ENCODE assay signal across 1 cellular context in genomic region chr5:109485030-109485429, GRCh38.
TF ChIP-seq lines count a peak whose summit lies in the region.

No MANE protein-coding gene starts in this region.

TF ChIP-seq in HepG2, 621 proteins besides CTCF, POLR2A, EP300 and RAD21 (continued from another document and continues in another):
- TF ChIP-seq NR2C2 (CRISPR knock-in tag; IDR thresholded peaks at IDR 0.05; ENCODE audit: borderline replicate concordance): no peak
- no peak for TF ChIP-seq NFKBIZ (CRISPR knock-in tag; IDR thresholded peaks at IDR 0.05)
- TF ChIP-seq ZNF260 (CRISPR knock-in tag; IDR thresholded peaks at IDR 0.05; ENCODE audit: borderline replicate concordance, low read depth): no peak
- TF ChIP-seq, protein P1, sequence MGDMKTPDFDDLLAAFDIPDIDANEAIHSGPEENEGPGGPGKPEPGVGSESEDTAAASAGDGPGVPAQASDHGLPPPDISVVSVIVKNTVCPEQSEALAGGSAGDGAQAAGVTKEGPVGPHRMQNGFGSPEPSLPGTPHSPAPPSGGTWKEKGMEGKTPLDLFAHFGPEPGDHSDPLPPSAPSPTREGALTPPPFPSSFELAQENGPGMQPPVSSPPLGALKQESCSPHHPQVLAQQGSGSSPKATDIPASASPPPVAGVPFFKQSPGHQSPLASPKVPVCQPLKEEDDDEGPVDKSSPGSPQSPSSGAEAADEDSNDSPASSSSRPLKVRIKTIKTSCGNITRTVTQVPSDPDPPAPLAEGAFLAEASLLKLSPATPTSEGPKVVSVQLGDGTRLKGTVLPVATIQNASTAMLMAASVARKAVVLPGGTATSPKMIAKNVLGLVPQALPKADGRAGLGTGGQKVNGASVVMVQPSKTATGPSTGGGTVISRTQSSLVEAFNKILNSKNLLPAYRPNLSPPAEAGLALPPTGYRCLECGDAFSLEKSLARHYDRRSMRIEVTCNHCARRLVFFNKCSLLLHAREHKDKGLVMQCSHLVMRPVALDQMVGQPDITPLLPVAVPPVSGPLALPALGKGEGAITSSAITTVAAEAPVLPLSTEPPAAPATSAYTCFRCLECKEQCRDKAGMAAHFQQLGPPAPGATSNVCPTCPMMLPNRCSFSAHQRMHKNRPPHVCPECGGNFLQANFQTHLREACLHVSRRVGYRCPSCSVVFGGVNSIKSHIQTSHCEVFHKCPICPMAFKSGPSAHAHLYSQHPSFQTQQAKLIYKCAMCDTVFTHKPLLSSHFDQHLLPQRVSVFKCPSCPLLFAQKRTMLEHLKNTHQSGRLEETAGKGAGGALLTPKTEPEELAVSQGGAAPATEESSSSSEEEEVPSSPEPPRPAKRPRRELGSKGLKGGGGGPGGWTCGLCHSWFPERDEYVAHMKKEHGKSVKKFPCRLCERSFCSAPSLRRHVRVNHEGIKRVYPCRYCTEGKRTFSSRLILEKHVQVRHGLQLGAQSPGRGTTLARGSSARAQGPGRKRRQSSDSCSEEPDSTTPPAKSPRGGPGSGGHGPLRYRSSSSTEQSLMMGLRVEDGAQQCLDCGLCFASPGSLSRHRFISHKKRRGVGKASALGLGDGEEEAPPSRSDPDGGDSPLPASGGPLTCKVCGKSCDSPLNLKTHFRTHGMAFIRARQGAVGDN (CRISPR knock-in tag; IDR thresholded peaks at IDR 0.05): peak; percentile 12; the same call in 1 of the 2 replicates
- TF ChIP-seq ATAD3A (CRISPR knock-in tag; IDR thresholded peaks at IDR 0.05): no peak
- TF ChIP-seq TFDP2 (CRISPR knock-in tag; IDR thresholded peaks at IDR 0.05): 0 out of 2 replicates have a peak, but pooled peaks have one; percentile 33
- peak; percentile 68; the same call in 1 of the 2 replicates for TF ChIP-seq CCDC6 (CRISPR knock-in tag; IDR thresholded peaks at IDR 0.05)
- TF ChIP-seq ZFX (CRISPR knock-in tag; IDR thresholded peaks at IDR 0.05; ENCODE audit: low read depth): no peak
- TF ChIP-seq, protein P2, sequence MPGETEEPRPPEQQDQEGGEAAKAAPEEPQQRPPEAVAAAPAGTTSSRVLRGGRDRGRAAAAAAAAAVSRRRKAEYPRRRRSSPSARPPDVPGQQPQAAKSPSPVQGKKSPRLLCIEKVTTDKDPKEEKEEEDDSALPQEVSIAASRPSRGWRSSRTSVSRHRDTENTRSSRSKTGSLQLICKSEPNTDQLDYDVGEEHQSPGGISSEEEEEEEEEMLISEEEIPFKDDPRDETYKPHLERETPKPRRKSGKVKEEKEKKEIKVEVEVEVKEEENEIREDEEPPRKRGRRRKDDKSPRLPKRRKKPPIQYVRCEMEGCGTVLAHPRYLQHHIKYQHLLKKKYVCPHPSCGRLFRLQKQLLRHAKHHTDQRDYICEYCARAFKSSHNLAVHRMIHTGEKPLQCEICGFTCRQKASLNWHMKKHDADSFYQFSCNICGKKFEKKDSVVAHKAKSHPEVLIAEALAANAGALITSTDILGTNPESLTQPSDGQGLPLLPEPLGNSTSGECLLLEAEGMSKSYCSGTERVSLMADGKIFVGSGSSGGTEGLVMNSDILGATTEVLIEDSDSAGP (CRISPR knock-in tag; IDR thresholded peaks at IDR 0.05; ENCODE audit: borderline replicate concordance): peak; percentile 45; the same call in 1 of the 2 replicates
- TF ChIP-seq MED1 (CRISPR knock-in tag; IDR thresholded peaks at IDR 0.05): peak; percentile 89
- TF ChIP-seq U2AF1 (optimal IDR thresholded peaks at IDR 0.05; ENCODE audit: low read depth, low read length): no peak
- TF ChIP-seq SALL2 (CRISPR knock-in tag; IDR thresholded peaks at IDR 0.05): no peak
- TF ChIP-seq MXD1 (CRISPR knock-in tag; IDR thresholded peaks at IDR 0.05): 0 out of 2 replicates have a peak, but pooled peaks have one; percentile 28
- TF ChIP-seq ZNF367 (CRISPR knock-in tag; IDR thresholded peaks at IDR 0.05; ENCODE audit: borderline replicate concordance): no peak
- no peak for TF ChIP-seq AKAP8 (CRISPR knock-in tag; IDR thresholded peaks at IDR 0.05)
- no peak for TF ChIP-seq SOX6 (IDR thresholded peaks at IDR 0.05)
- peak; percentile 92 for TF ChIP-seq SOX6 (CRISPR knock-in tag; IDR thresholded peaks at IDR 0.05)
- no peak for TF ChIP-seq ATF7 (IDR thresholded peaks at IDR 0.05)
- no peak for TF ChIP-seq ATF7 (CRISPR knock-in tag; IDR thresholded peaks at IDR 0.05)
- no peak for TF ChIP-seq ZNF207 (IDR thresholded peaks at IDR 0.05; ENCODE audit: borderline replicate concordance)
- no peak for TF ChIP-seq ZNF674 (CRISPR knock-in tag; IDR thresholded peaks at IDR 0.05; ENCODE audit: low read depth)
- TF ChIP-seq DPF2 (CRISPR knock-in tag; IDR thresholded peaks at IDR 0.05; ENCODE audit: borderline replicate concordance, low read depth): peak; percentile 72; the same call in 1 of the 2 replicates
- TF ChIP-seq PPARG (CRISPR knock-in tag; conservative IDR thresholded peaks at IDR 0.05): peak; percentile 50; the same call in 1 of the 2 replicates
- TF ChIP-seq ARNTL (CRISPR knock-in tag; IDR thresholded peaks at IDR 0.05): peak; percentile 66; the same call in 1 of the 2 replicates
- TF ChIP-seq ZNF30 (CRISPR knock-in tag; IDR thresholded peaks at IDR 0.05): no peak
- TF ChIP-seq REL (CRISPR knock-in tag; conservative IDR thresholded peaks at IDR 0.05): no peak
- peak; percentile 53; the same call in 1 of the 2 replicates for TF ChIP-seq ZNF652 (CRISPR knock-in tag; IDR thresholded peaks at IDR 0.05; ENCODE audit: borderline replicate concordance, low read depth)
- no peak for TF ChIP-seq ZNF850 (CRISPR knock-in tag; conservative IDR thresholded peaks at IDR 0.05)
- no peak for TF ChIP-seq ZFP1 (CRISPR knock-in tag; IDR thresholded peaks at IDR 0.05)
- no peak for TF ChIP-seq ZBTB2 (CRISPR knock-in tag; IDR thresholded peaks at IDR 0.05; ENCODE audit: low read depth)
- no peak for TF ChIP-seq ZBTB7A (CRISPR knock-in tag; IDR thresholded peaks at IDR 0.05)
- no peak for TF ChIP-seq SUZ12 (IDR thresholded peaks at IDR 0.05; ENCODE audit: low read depth, low read length)
- TF ChIP-seq ZFP36L2 (CRISPR knock-in tag; IDR thresholded peaks at IDR 0.05): no peak
- no peak for TF ChIP-seq ZNF484 (CRISPR knock-in tag; IDR thresholded peaks at IDR 0.05; ENCODE audit: borderline replicate concordance, low read depth)
- no peak for TF ChIP-seq ZSCAN30 (CRISPR knock-in tag; IDR thresholded peaks at IDR 0.05)
- TF ChIP-seq HDAC1 (CRISPR knock-in tag; IDR thresholded peaks at IDR 0.05): peak; percentile 79
- TF ChIP-seq, protein P3, sequence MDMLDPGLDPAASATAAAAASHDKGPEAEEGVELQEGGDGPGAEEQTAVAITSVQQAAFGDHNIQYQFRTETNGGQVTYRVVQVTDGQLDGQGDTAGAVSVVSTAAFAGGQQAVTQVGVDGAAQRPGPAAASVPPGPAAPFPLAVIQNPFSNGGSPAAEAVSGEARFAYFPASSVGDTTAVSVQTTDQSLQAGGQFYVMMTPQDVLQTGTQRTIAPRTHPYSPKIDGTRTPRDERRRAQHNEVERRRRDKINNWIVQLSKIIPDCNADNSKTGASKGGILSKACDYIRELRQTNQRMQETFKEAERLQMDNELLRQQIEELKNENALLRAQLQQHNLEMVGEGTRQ (IDR thresholded peaks at IDR 0.05; ENCODE audit: low read depth, low read length): no peak
- TF ChIP-seq, protein P3 (CRISPR knock-in tag; IDR thresholded peaks at IDR 0.05; ENCODE audit: borderline replicate concordance): no peak
- peak; percentile 61 for TF ChIP-seq ELF1 (CRISPR knock-in tag; IDR thresholded peaks at IDR 0.05)
- TF ChIP-seq PAWR (CRISPR knock-in tag; IDR thresholded peaks at IDR 0.05; ENCODE audit: borderline replicate concordance): no peak
- no peak for TF ChIP-seq ZNF780A (CRISPR knock-in tag; IDR thresholded peaks at IDR 0.05)
- TF ChIP-seq ZBTB49 (CRISPR knock-in tag; IDR thresholded peaks at IDR 0.05; ENCODE audit: borderline replicate concordance): no peak
- TF ChIP-seq HCFC1 (IDR thresholded peaks at IDR 0.05; ENCODE audit: low read depth, low read length): no peak
- TF ChIP-seq ZNF143 (CRISPR knock-in tag; IDR thresholded peaks at IDR 0.05): no peak
- TF ChIP-seq FOXA3 (CRISPR knock-in tag; IDR thresholded peaks at IDR 0.05): peak; percentile 98
- no peak for TF ChIP-seq ZBTB44 (CRISPR knock-in tag; IDR thresholded peaks at IDR 0.05)
- no peak for TF ChIP-seq GTF2F1 (IDR thresholded peaks at IDR 0.05; ENCODE audit: low read length)
- no peak for TF ChIP-seq REPIN1 (CRISPR knock-in tag; IDR thresholded peaks at IDR 0.05; ENCODE audit: borderline replicate concordance, low read depth)
- TF ChIP-seq SPEN (CRISPR knock-in tag; IDR thresholded peaks at IDR 0.05; ENCODE audit: low read depth): no peak
- TF ChIP-seq ZNF441 (CRISPR knock-in tag; IDR thresholded peaks at IDR 0.05; ENCODE audit: borderline replicate concordance): peak; percentile 90
- TF ChIP-seq, protein P4, sequence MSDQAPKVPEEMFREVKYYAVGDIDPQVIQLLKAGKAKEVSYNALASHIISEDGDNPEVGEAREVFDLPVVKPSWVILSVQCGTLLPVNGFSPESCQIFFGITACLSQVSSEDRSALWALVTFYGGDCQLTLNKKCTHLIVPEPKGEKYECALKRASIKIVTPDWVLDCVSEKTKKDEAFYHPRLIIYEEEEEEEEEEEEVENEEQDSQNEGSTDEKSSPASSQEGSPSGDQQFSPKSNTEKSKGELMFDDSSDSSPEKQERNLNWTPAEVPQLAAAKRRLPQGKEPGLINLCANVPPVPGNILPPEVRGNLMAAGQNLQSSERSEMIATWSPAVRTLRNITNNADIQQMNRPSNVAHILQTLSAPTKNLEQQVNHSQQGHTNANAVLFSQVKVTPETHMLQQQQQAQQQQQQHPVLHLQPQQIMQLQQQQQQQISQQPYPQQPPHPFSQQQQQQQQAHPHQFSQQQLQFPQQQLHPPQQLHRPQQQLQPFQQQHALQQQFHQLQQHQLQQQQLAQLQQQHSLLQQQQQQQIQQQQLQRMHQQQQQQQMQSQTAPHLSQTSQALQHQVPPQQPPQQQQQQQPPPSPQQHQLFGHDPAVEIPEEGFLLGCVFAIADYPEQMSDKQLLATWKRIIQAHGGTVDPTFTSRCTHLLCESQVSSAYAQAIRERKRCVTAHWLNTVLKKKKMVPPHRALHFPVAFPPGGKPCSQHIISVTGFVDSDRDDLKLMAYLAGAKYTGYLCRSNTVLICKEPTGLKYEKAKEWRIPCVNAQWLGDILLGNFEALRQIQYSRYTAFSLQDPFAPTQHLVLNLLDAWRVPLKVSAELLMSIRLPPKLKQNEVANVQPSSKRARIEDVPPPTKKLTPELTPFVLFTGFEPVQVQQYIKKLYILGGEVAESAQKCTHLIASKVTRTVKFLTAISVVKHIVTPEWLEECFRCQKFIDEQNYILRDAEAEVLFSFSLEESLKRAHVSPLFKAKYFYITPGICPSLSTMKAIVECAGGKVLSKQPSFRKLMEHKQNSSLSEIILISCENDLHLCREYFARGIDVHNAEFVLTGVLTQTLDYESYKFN (CRISPR knock-in tag; conservative IDR thresholded peaks at IDR 0.05): peak; percentile 87
- TF ChIP-seq ZNF788 (CRISPR knock-in tag; IDR thresholded peaks at IDR 0.05; ENCODE audit: borderline replicate concordance): peak; percentile 81; the same call in 1 of the 2 replicates
